In genomic region chr3:32238816-32239637, GRCh38 we compare ENCODE assay signal across 8 cellular contexts. TPM values are rescaled to one million over a fixed set of nuclear protein-coding genes. Genes with fewer than 3 reads are reported as not detected.
DNase-seq lines count a peak whose midpoint lies in the region; ATAC-seq and TF ChIP-seq lines count a peak whose summit lies in the region.

No MANE protein-coding gene starts in this region.

- H2AFZ ChIP-seq in SK-N-SH (ENCODE audit: low read depth) = peak overlapping the region; percentile 95

- no peaks in the 10 kb centered on the region; the same call in 1 of the 2 replicates for H3K79me2 ChIP-seq in SK-N-SH (ENCODE audit: insufficient read depth)

- no peaks in the 10 kb centered on the region for H3K9me2 ChIP-seq in SK-N-SH

- in situ Hi-C loops in astrocyte of the spinal cord (cut with HindIII; ENCODE audit: low sequenced_read_pairs) = no loop called here

- H3K4me1 ChIP-seq in SK-N-SH (ENCODE audit: control insufficient read depth in 1 of 2, insufficient read depth in 2 of 2, low read depth in 1 of 2, low read length in 1 of 2) (peaks cover 0 to 13% of the 10 kb centered on the region in 2 experiments; a peak in 1 of 4 replicates), skeletal muscle tissue (ENCODE audit: control insufficient read depth in 3 of 3, insufficient read depth in 3 of 3, low read length in 3 of 3) (peaks cover 6 to 15% (median 10%) of the 10 kb centered on the region in 3 donors)

- H3K27ac ChIP-seq in SK-N-SH (ENCODE audit: low read depth in 2 of 2, low read length in 1 of 2) (no peak overlapping the region; a peak in 1 of 4 replicates), skeletal muscle tissue (ENCODE audit: low read depth, low read length) (peak overlapping the region; percentile 43)

- TF ChIP-seq RAD21 in SK-N-SH (IDR thresholded peaks at IDR 0.05; ENCODE audit: low read length) = no peak

- no peak for TF ChIP-seq EP300 in SK-N-SH (IDR thresholded peaks at IDR 0.05; ENCODE audit: borderline replicate concordance in 1 of 2, low read depth in 1 of 2, low read length in 1 of 2)

- 29% methylated on average over 7 of the region's 56 CpGs for WGBS in SK-N-SH (ENCODE audit: low lambda C conversion rate)

- H3K4me2 ChIP-seq in SK-N-SH = peak overlapping the region; percentile 94

- ATAC-seq in HG03432 (IDR thresholded peaks at IDR 0.05; ENCODE audit: unreplicated experiment) = peak; percentile 40

- H3K27me3 ChIP-seq in SK-N-SH (ENCODE audit: insufficient read depth) = no peaks in the 10 kb centered on the region
- peaks cover 0 to 19% (median 19%) of the 10 kb centered on the region in 3 donors for H3K27me3 ChIP-seq in skeletal muscle tissue (ENCODE audit: control insufficient read depth in 3 of 3, insufficient read depth in 3 of 3, low read length in 3 of 3)

- H3K36me3 ChIP-seq in SK-N-SH (replicated peaks in 1 of 2; ENCODE audit: control insufficient read depth in 1 of 2, insufficient read depth in 2 of 2, low read length in 1 of 2) (no peaks in the 10 kb centered on the region), skeletal muscle tissue (ENCODE audit: control insufficient read depth in 3 of 3, insufficient read depth in 3 of 3, low read length in 3 of 3) (no peaks in the 10 kb centered on the region)

- peak overlapping the region; percentile 51; the same call in 1 of the 2 replicates for H3K9ac ChIP-seq in SK-N-SH
- H3K9ac ChIP-seq in skeletal muscle tissue (ENCODE audit: low read depth in 1 of 3, low read length in 3 of 3) = peak overlapping the region; percentile 61 to 72 (median 68)

- CTCF ChIA-PET in SK-N-SH (lab: Yijun Ruan, JAX) = interaction anchor here (0.7 to 2.8 kb wide), 10 partner anchors 7 to 229 kb away, joined by 3 to 9 read pairs (median 3); no protein-coding TSS in a partner anchor

- POLR2A ChIA-PET in SK-N-SH (lab: Yijun Ruan, JAX) = no interaction called here

- peak; percentile 34 for DNase-seq in NCI-H1092 treated with DMSO at 0.1 percent for 48 hours (lab: John Stamatoyannopoulos, UW)
- DNase-seq in NCI-H1092 (lab: John Stamatoyannopoulos, UW) = no peak
- DNase-seq in SK-N-SH = no peak
- peak; percentile 38 for DNase-seq in astrocyte of the spinal cord (ENCODE audit: low read depth, low spot score)
- no peak for DNase-seq in epidermal melanocyte (ENCODE audit: insufficient read length, low spot score)

- TF ChIP-seq CTCF in SK-N-SH (IDR thresholded peaks at IDR 0.05) (no peak), astrocyte of the spinal cord (IDR thresholded peaks at IDR 0.05; ENCODE audit: low read depth, low read length) (no peak)

- H3F3A ChIP-seq in SK-N-SH (replicated peaks; ENCODE audit: insufficient read depth) = no peaks in the 10 kb centered on the region

- no peaks in the 10 kb centered on the region; the same call in 1 of the 2 replicates for H4K20me1 ChIP-seq in SK-N-SH (ENCODE audit: insufficient read depth)

- H3K4me3 ChIP-seq in SK-N-SH (ENCODE audit: low read depth in 2 of 2, low read length in 1 of 2) (peak overlapping the region; percentile 73 to 87), astrocyte of the spinal cord (ENCODE audit: low read depth, low read length) (peak overlapping the region; percentile 60), iPS-11a (ENCODE audit: low read depth, low read length) (peak overlapping the region; percentile 60), skeletal muscle tissue (ENCODE audit: low read length in 3 of 3) (peak overlapping the region; percentile 68 to 74 (median 70))

- H3K9me3 ChIP-seq in SK-N-SH (no peaks in the 10 kb centered on the region), skeletal muscle tissue (ENCODE audit: control insufficient read depth in 3 of 3, low read length in 3 of 3) (no peaks in the 10 kb centered on the region)

TF ChIP-seq in SK-N-SH, 30 proteins besides CTCF, POLR2A, EP300 and RAD21:
- TF ChIP-seq NRF1 (IDR thresholded peaks at IDR 0.05; ENCODE audit: low read depth, low read length) = no peak
- no peak for TF ChIP-seq SMC3 (IDR thresholded peaks at IDR 0.05; ENCODE audit: low read depth, low read length)
- TF ChIP-seq MAX (IDR thresholded peaks at IDR 0.05; ENCODE audit: low read depth) = peak; percentile 20; the same call in 1 of the 2 replicates
- TF ChIP-seq FOXM1 (IDR thresholded peaks at IDR 0.05; ENCODE audit: low read depth) = no peak
- TF ChIP-seq, protein P1, sequence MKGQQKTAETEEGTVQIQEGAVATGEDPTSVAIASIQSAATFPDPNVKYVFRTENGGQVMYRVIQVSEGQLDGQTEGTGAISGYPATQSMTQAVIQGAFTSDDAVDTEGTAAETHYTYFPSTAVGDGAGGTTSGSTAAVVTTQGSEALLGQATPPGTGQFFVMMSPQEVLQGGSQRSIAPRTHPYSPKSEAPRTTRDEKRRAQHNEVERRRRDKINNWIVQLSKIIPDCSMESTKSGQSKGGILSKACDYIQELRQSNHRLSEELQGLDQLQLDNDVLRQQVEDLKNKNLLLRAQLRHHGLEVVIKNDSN (IDR thresholded peaks at IDR 0.05; ENCODE audit: borderline replicate concordance, low read depth) = no peak

RNA-seq across cellular contexts. Expression of gene CMTM8, which starts 0.5 kb away (rescaled TPM):
- polyA plus RNA-seq in SK-N-SH (2012; rRNA removed) = 7.9 and 9.7 TPM in 2 replicates
- 9.0 and 9.5 TPM in 2 replicates for polyA plus RNA-seq in SK-N-SH (2012; cell fraction: cytosol; rRNA removed)
- 4.1 and 4.4 TPM in 2 replicates for polyA plus RNA-seq in SK-N-SH (2012; cell fraction: nucleus; rRNA removed)
- not detected for total RNA-seq in skeletal muscle tissue

Comparison
In these comparisons a context has a peak if more than half of its experiments do, and no peak if none do; other contexts are left out.
1. DNase-seq: peak in NCI-H1092 treated with DMSO at 0.1 percent for 48 hours (single experiment) and astrocyte of the spinal cord (single experiment); none in NCI-H1092 (single experiment), SK-N-SH (single experiment) and epidermal melanocyte (single experiment).
2. Peak in every context shown above with its lines, with median percentiles within 50 percentile points of each other: H3K4me3 ChIP-seq.